ENCODE assay signal across 14 cellular contexts in genomic region chr6:87645080-87645479, GRCh38. TPM values are rescaled to one million over a fixed set of nuclear protein-coding genes. Genes with fewer than 3 reads are reported as not detected.
DNase-seq lines count a peak whose midpoint lies in the region; ATAC-seq lines count a peak whose summit lies in the region.
"Had no signal": no experiment of that assay in that cellular context is flagged by ENCODE, and none has a peak within 500 bp of the region (broad histone marks: within the 10 kb centered on the region; RNA-seq: fewer than 3 reads in every experiment).

No MANE protein-coding gene starts in this region.

- H3K4me1 Mint-ChIP-seq in T-helper 2 cell treated with Interferon-gamma antibody and Interleukin-4, amounts not matched to agents 5 μg/mL and 100 μg/mL, for 36 hours (ENCODE audit: low read depth): peaks cover 13% of the 10 kb centered on the region
- H3K4me1 Mint-ChIP-seq in naive B cell: peaks cover 4 to 14% (median 11%) of the 10 kb centered on the region in 3 donors

- ATAC-seq in HG02610 (IDR thresholded peaks at IDR 0.05; ENCODE audit: unreplicated experiment) (peak; percentile 66), naive B cell (ENCODE audit: low read depth in 2 of 2) (peak in 1 of 2 donors; percentile 52), GM19397 (IDR thresholded peaks at IDR 0.05; ENCODE audit: unreplicated experiment) (no peak)
- ATAC-seq: GM23338 had no signal

- DNase-seq in T-helper 2 cell treated with Interferon-gamma antibody and Interleukin-4, amounts not matched to agents 5 μg/mL and 100 μg/mL, for 36 hours (ENCODE audit: low spot score): peak; percentile 7
- DNase-seq in naive B cell (no peak), HuH-7 (ENCODE audit: low spot score) (no peak)
- no peak for DNase-seq in NK-92 treated with Interleukin-12 subunit alpha and Interleukin-12 subunit beta, amount 100 ng/mL, for 24 hours (lab: John Stamatoyannopoulos, UW)
- DNase-seq: activated naive CD4-positive, alpha-beta T cell treated with Interleukin-2 at 50 U/mL for 16 hours; nucleus accumbens; WERI-Rb-1 had no signal

- H3K4me3 Mint-ChIP-seq in T-helper 2 cell treated with Interferon-gamma antibody and Interleukin-4, amounts not matched to agents 5 μg/mL and 100 μg/mL, for 36 hours: peak overlapping the region; percentile 82
- H3K4me3 Mint-ChIP-seq in naive B cell: peak overlapping the region in 5 of 8 donors; percentile 47 to 80 (median 74)
- H3K4me3 Mint-ChIP-seq: GM23338 had no signal

- H3K27me3 Mint-ChIP-seq in T-helper 2 cell treated with Interferon-gamma antibody and Interleukin-4, amounts not matched to agents 5 μg/mL and 100 μg/mL, for 36 hours (ENCODE audit: low read depth): no peaks in the 10 kb centered on the region
- no peaks in the 10 kb centered on the region for H3K27me3 Mint-ChIP-seq in naive B cell

- peak overlapping the region; percentile 5; the same call in 1 of the 2 replicates for H3K4me3 ChIP-seq in GM08714 (ENCODE audit: low read length)
- H3K4me3 ChIP-seq: GM23338, lung, SJSA1, suprapubic skin had no signal

- no peaks in the 10 kb centered on the region for H3K9me3 Mint-ChIP-seq in T-helper 2 cell treated with Interferon-gamma antibody and Interleukin-4, amounts not matched to agents 5 μg/mL and 100 μg/mL, for 36 hours
- no peaks in the 10 kb centered on the region for H3K9me3 Mint-ChIP-seq in naive B cell
- H3K9me3 Mint-ChIP-seq: GM23338 had no signal

- H3K36me3 Mint-ChIP-seq in T-helper 2 cell treated with Interferon-gamma antibody and Interleukin-4, amounts not matched to agents 5 μg/mL and 100 μg/mL, for 36 hours (ENCODE audit: low read depth): peaks cover 6% of the 10 kb centered on the region
- H3K36me3 Mint-ChIP-seq in naive B cell: peaks cover 5 to 8% of the 10 kb centered on the region in 2 donors

- peak overlapping the region; percentile 87 for H3K27ac Mint-ChIP-seq in T-helper 2 cell treated with Interferon-gamma antibody and Interleukin-4, amounts not matched to agents 5 μg/mL and 100 μg/mL, for 36 hours
- peak overlapping the region in 4 of 6 donors; percentile 39 to 82 (median 54) for H3K27ac Mint-ChIP-seq in naive B cell
- H3K27ac Mint-ChIP-seq: GM23338 had no signal

RNA-seq across cellular contexts. Expression of gene ORC3, which starts 55.1 kb away (rescaled TPM):
- polyA plus RNA-seq in naive B cell (ENCODE audit: low read depth in 6 of 6): 10 to 100 TPM; 34.4 to 68.4 (median 38.8) TPM

RNA-seq across cellular contexts. Expression of gene RARS2, which starts 55.3 kb away (rescaled TPM):
- polyA plus RNA-seq in naive B cell (ENCODE audit: low read depth in 6 of 6): 10 to 100 TPM; 11.7 to 32.8 (median 25.3) TPM

RNA-seq across cellular contexts. Expression of gene AKIRIN2, which starts 57.0 kb away (rescaled TPM):
- polyA plus RNA-seq in naive B cell (ENCODE audit: low read depth in 6 of 6): 100 to 1,000 TPM in 3 of 6 donors, 10 to 100 TPM in 3; 75.0 to 129 (median 99.1) TPM
